ENCODE assay signal across 15 cellular contexts in genomic region chr3:128480278-128480677, GRCh38. TPM values are rescaled to one million over a fixed set of nuclear protein-coding genes. Genes with fewer than 3 reads are reported as not detected.
"Had no signal": no experiment of that assay in that cellular context is flagged by ENCODE, and none has a peak within 500 bp of the region (broad histone marks: within the 10 kb centered on the region; RNA-seq: fewer than 3 reads in every experiment).

No MANE protein-coding gene starts in this region.

- ATAC-seq: activated CD4-positive, CD25-positive, alpha-beta regulatory T cell treated with anti-CD3 and anti-CD28 coated beads, Interleukin-2, amount 50 U/mL, for 24 hours; stimulated activated effector memory CD8-positive, alpha-beta T cell treated with anti-CD3 and anti-CD28 coated beads, Interleukin-12 subunit alpha, Interleukin-12 subunit beta, amount 100 ng/mL, for 72 hours had no signal

- H3K4me3 ChIP-seq: adrenal gland, smooth muscle cell, tibial nerve had no signal

- H3K9me3 ChIP-seq: adrenal gland, tibial nerve had no signal

- H3K36me3 ChIP-seq: adrenal gland, tibial nerve had no signal

- H3K27ac ChIP-seq: tibial nerve had no signal

- H3K4me3 Mint-ChIP-seq: central memory CD8-positive, alpha-beta T cell; dendritic cell treated with granulocyte-macrophage colony-stimulating factor and Interleukin-4, amounts not matched to agents 40 ng/mL and 50 ng/mL, for 4 days; stimulated activated effector memory CD8-positive, alpha-beta T cell treated with anti-CD3 and anti-CD28 coated beads, Interleukin-12 subunit alpha, Interleukin-12 subunit beta, amount 100 ng/mL, for 72 hours had no signal

- H3K27ac Mint-ChIP-seq: dendritic cell treated with granulocyte-macrophage colony-stimulating factor and Interleukin-4, amounts not matched to agents 40 ng/mL and 50 ng/mL, for 4 days; stimulated activated effector memory CD8-positive, alpha-beta T cell treated with anti-CD3 and anti-CD28 coated beads, Interleukin-12 subunit alpha, Interleukin-12 subunit beta, amount 100 ng/mL, for 72 hours had no signal

- H3K4me2 ChIP-seq: smooth muscle cell had no signal

- DNase-seq: activated naive CD4-positive, alpha-beta T cell treated with anti-CD3 and anti-CD28 coated beads, Interleukin-2, amount 50 U/mL, for 16 hours; mesendoderm; retina had no signal

- H3K36me3 Mint-ChIP-seq: stimulated activated effector memory CD8-positive, alpha-beta T cell treated with anti-CD3 and anti-CD28 coated beads, Interleukin-12 subunit alpha, Interleukin-12 subunit beta, amount 100 ng/mL, for 72 hours had no signal

- H3K9me3 Mint-ChIP-seq: central memory CD8-positive, alpha-beta T cell; dendritic cell treated with granulocyte-macrophage colony-stimulating factor and Interleukin-4, amounts not matched to agents 40 ng/mL and 50 ng/mL, for 4 days; stimulated activated effector memory CD8-positive, alpha-beta T cell treated with anti-CD3 and anti-CD28 coated beads, Interleukin-12 subunit alpha, Interleukin-12 subunit beta, amount 100 ng/mL, for 72 hours had no signal

RNA-seq across cellular contexts. Expression of gene GATA2, which starts 12.7 kb away (rescaled TPM):
- total RNA-seq: T-helper 2 cell treated with Interferon-gamma antibody and Interleukin-4, amounts not matched to agents 100 ng/mL and 5 ng/mL, for 36 hours had no signal
- polyA plus RNA-seq: neural cell had no signal

RNA-seq across cellular contexts. Expression of gene DNAJB8, which starts 13.6 kb away (rescaled TPM):
- total RNA-seq: adrenal gland; osteocyte; smooth muscle cell; subcutaneous adipose tissue; T-helper 2 cell treated with Interferon-gamma antibody and Interleukin-4, amounts not matched to agents 100 ng/mL and 5 ng/mL, for 36 hours; tibial nerve had no signal
- polyA plus RNA-seq: adrenal gland, esophagus, neural cell, smooth muscle cell had no signal
